Comparison of ENCODE assay signal across 15 cellular contexts in the genomic region with DNA sequence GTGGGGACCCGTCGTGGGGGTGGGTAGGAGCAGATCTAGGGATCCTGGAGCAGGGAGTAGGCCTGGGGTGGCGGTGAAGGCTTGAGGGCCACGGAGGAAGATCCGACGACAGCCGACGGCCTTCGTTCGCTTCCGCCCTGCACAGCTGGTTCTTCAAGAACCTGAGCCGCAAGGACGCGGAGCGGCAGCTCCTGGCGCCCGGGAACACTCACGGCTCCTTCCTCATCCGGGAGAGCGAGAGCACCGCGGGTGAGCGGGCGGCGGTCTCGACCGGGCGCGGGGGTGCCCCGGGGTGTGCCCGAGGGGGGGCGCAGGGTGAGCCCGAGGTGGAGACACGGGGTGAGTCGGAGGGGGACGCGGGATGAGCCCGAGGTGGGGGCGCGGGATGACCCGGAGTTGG. TPM values are rescaled to one million over a fixed set of nuclear protein-coding genes. Genes with fewer than 3 reads are reported as not detected.
A peak's percentile ranks its signal among the peaks of the same experiment; 100 is the strongest.
DNase-seq lines count a peak whose midpoint lies in the region; ATAC-seq and TF ChIP-seq lines count a peak whose summit lies in the region.
"Had no signal": no experiment of that assay in that cellular context is flagged by ENCODE, and none has a peak within 500 bp of the region (broad histone marks: within the 10 kb centered on the region; RNA-seq: fewer than 3 reads in every experiment).

No MANE protein-coding gene starts in this region.

- H2BK5ac ChIP-seq in H9 (ENCODE audit: insufficient read length, low read length) = no peak overlapping the region

- DNase-seq in CD1c-positive myeloid dendritic cell (ENCODE audit: extremely low spot score) = peak; percentile 17
- DNase-seq in H9 = peak; percentile 65
- DNase-seq in mammary epithelial cell = no peak
- DNase-seq in mucosa of descending colon = peak; percentile 43 to 71 (median 64)
- no peak for DNase-seq in NCI-H226
- no peak for DNase-seq in stimulated activated CD4-positive, alpha-beta T cell treated with anti-CD3 and anti-CD28 coated beads, Interleukin-2, amount 100 ng/mL, for 48 hours
- no peak for DNase-seq in posterior vena cava (ENCODE audit: low spot score)
- DNase-seq: kidney glomerular epithelial cell; MG63; NCI-H526; stimulated activated CD4-positive, alpha-beta T cell treated with anti-CD3 and anti-CD28 coated beads, Interleukin-4, amount 100 ng/mL, for 1 hour had no signal

- no peak overlapping the region for H3K23ac ChIP-seq in H9 (ENCODE audit: insufficient read length, low read depth, low read length)

- H2BK120ac ChIP-seq in H9 (ENCODE audit: low read depth, low read length, poor library complexity, severe bottlenecking) = no peak overlapping the region

- H4K20me1 ChIP-seq in H9 (ENCODE audit: control insufficient read depth, insufficient read depth, insufficient read length) (no peaks in the 10 kb centered on the region), mammary epithelial cell (ENCODE audit: insufficient read depth, low read length) (no peaks in the 10 kb centered on the region)

- peaks cover 17 to 25% (median 17%) of the 10 kb centered on the region in 3 experiments; a peak in 6 of 7 replicates for H3K36me3 Mint-ChIP-seq in H9 (ENCODE audit: insufficient read depth in 1 of 3, low read depth in 3 of 3)

- no peak overlapping the region for H3K56ac ChIP-seq in H9 (ENCODE audit: insufficient read length, low read depth, low read length)

- no peak overlapping the region for H4K5ac ChIP-seq in H9 (ENCODE audit: insufficient read length, low read depth, low read length)

- no TSS peak for BruUV-seq in mammary epithelial cell (replicated peaks; lab: Mats Ljungman, UMichigan)

- peak overlapping the region; percentile 68 for H3K18ac ChIP-seq in H9 (ENCODE audit: insufficient read length, low read depth, low read length)

- H3K4me3 ChIP-seq in mammary epithelial cell (replicated peaks in 1 of 3; ENCODE audit: insufficient read depth in 1 of 3, low read depth in 2 of 3, low read length in 3 of 3) = no peak overlapping the region
- no peak overlapping the region for H3K4me3 ChIP-seq in mucosa of descending colon
- H3K4me3 ChIP-seq: MG63, suprapubic skin had no signal

- H3K27me3 Mint-ChIP-seq in H9 (ENCODE audit: low read depth) = no peaks in the 10 kb centered on the region

- no peaks in the 10 kb centered on the region for H3K79me1 ChIP-seq in H9 (ENCODE audit: insufficient read depth, low read depth, low read length, poor library complexity, severe bottlenecking)

- peaks cover 31 to 42% of the 10 kb centered on the region in 2 experiments for H3K4me1 Mint-ChIP-seq in H9

- H3K9me3 ChIP-seq in H9 (ENCODE audit: control insufficient read depth, low read depth, low read length) (no peaks in the 10 kb centered on the region), mammary epithelial cell (replicated peaks; ENCODE audit: insufficient read depth, low read length) (no peaks in the 10 kb centered on the region), mucosa of descending colon (no peaks in the 10 kb centered on the region)
- H3K9me3 ChIP-seq: MG63, suprapubic skin had no signal

- no peak overlapping the region for H2AK5ac ChIP-seq in H9 (ENCODE audit: insufficient read length, low read length)

- H3K9ac ChIP-seq in H9 (ENCODE audit: extremely low read depth, insufficient read length, low read length) = peak overlapping the region; percentile 50
- no peak overlapping the region for H3K9ac ChIP-seq in mammary epithelial cell (ENCODE audit: insufficient read depth, low read length)

- H3K4ac ChIP-seq in H9 (ENCODE audit: low read depth, low read length) = no peak overlapping the region

- H3K4me2 ChIP-seq in H9 (ENCODE audit: insufficient read depth, insufficient read length, low read length) (peak overlapping the region; percentile 71), mammary epithelial cell (ENCODE audit: insufficient read depth, low read depth, low read length) (peak overlapping the region; percentile 30)

- H2AFZ ChIP-seq in H9 (ENCODE audit: low read length) (no peak overlapping the region), mammary epithelial cell (ENCODE audit: low read depth, low read length) (peak overlapping the region; percentile 27)

- dilution Hi-C loops in mammary epithelial cell (cut with HindIII; ENCODE audit: low sequenced_read_pairs) = no loop called here

- H3T11ph ChIP-seq in H9 (ENCODE audit: low read length) = no peak overlapping the region

- no peak overlapping the region for H3K27ac ChIP-seq in H9 (ENCODE audit: insufficient read length, low read depth, low read length)
- no peak overlapping the region for H3K27ac ChIP-seq in mammary epithelial cell (ENCODE audit: insufficient read depth, low read depth, low read length)
- H3K27ac ChIP-seq: suprapubic skin had no signal

- H3K4me1 ChIP-seq in H9 (ENCODE audit: insufficient read depth, low read length) (peaks cover 6% of the 10 kb centered on the region; the same call in 1 of the 2 replicates), mammary epithelial cell (ENCODE audit: insufficient read depth, low read length) (peaks cover 13% of the 10 kb centered on the region), mucosa of descending colon (ENCODE audit: low read depth) (peaks cover 4% of the 10 kb centered on the region)

- H4K91ac ChIP-seq in H9 (ENCODE audit: insufficient read length, low read depth, low read length) = no peak overlapping the region

- H2BK20ac ChIP-seq in H9 (ENCODE audit: low read depth, low read length, poor library complexity, severe bottlenecking) = no peak overlapping the region

- H3K36me3 ChIP-seq in mammary epithelial cell (ENCODE audit: insufficient read depth, low read length) (no peaks in the 10 kb centered on the region), mucosa of descending colon (ENCODE audit: low read depth) (no peaks in the 10 kb centered on the region)
- H3K36me3 ChIP-seq: MG63, suprapubic skin had no signal

- H3K79me2 ChIP-seq in H9 (ENCODE audit: insufficient read depth, low read length) (no peaks in the 10 kb centered on the region), mammary epithelial cell (ENCODE audit: insufficient read depth, low read length) (no peaks in the 10 kb centered on the region)

- peak; percentile 65 for ATAC-seq in mucosa of descending colon
- ATAC-seq in GM18870 (IDR thresholded peaks at IDR 0.05; ENCODE audit: unreplicated experiment) = no peak

- peak overlapping the region in 2 of 3 experiments; percentile 92 to 95; a peak in 1 of 7 replicates for H3K27ac Mint-ChIP-seq in H9

- peak overlapping the region; percentile 61 to 81; a peak in 2 of 5 replicates for H3K4me3 Mint-ChIP-seq in H9

- H3K14ac ChIP-seq in H9 (ENCODE audit: insufficient read depth, low read length) = peak overlapping the region; percentile 74; the same call in 1 of the 2 replicates

- in situ Hi-C loops in mammary epithelial cell (cut with MboI; ENCODE audit: low sequenced_read_pairs in 2 of 2) = no loop called here

- CTCF ChIA-PET in mammary epithelial cell (lab: Charles Lee; ENCODE audit: low non-redundant PET) = no interaction called here

- H3K27me3 ChIP-seq in H9 (ENCODE audit: insufficient read depth, low read length) (no peaks in the 10 kb centered on the region), mammary epithelial cell (ENCODE audit: insufficient read depth, low read length) (no peaks in the 10 kb centered on the region)
- H3K27me3 ChIP-seq: MG63 had no signal

- TF ChIP-seq CTCF in H9 (conservative IDR thresholded peaks at IDR 0.05) (no peak), mammary epithelial cell (conservative IDR thresholded peaks at IDR 0.05 in 1 of 2, IDR thresholded peaks at IDR 0.05 in 1 of 2; ENCODE audit: extremely low read depth in 1 of 2, insufficient read depth in 1 of 2, low read depth in 1 of 2, low read length in 2 of 2) (no peak), mucosa of descending colon (IDR thresholded peaks at IDR 0.05) (no peak)

- no peaks in the 10 kb centered on the region for H3K9me3 Mint-ChIP-seq in H9

- no peak overlapping the region for H4K8ac ChIP-seq in H9 (replicated peaks; ENCODE audit: insufficient read length, low read depth, low read length)

- intact Hi-C loops in mammary epithelial cell (cut with micrococcal nuclease) = no loop called here
- intact Hi-C loops in mucosa of descending colon (cut with DNase I, micrococcal nuclease) = no loop called here
- intact Hi-C loops in posterior vena cava (cut with DNase I) = no loop called here

- no peak overlapping the region for H2BK15ac ChIP-seq in H9 (ENCODE audit: low read depth, low read length)

- H2BK12ac ChIP-seq in H9 (ENCODE audit: insufficient read length, low read depth, low read length) = no peak overlapping the region

- WGBS in H9 (ENCODE audit: extremely low coverage, insufficient read length, low lambda C conversion rate) = no CpG with 5 or more reads among the region's 41 CpGs
- whole genome bisulfite sequencing in mammary epithelial cell (ENCODE audit: low coverage, missing lambda C conversion rate) = 0% methylated on average over 2 of the region's 41 CpGs

- H3K23me2 ChIP-seq in H9 (ENCODE audit: insufficient read length, low read depth, low read length, poor library complexity, severe bottlenecking) = peaks cover 12% of the 10 kb centered on the region

RNA-seq across cellular contexts. Expression of gene HDAC1, which starts 16.5 kb away (rescaled TPM):
- 162 and 174 TPM in 2 replicates for total RNA-seq in H9 (2021)
- 10 to 100 TPM; 56.5 to 84.3 TPM for total RNA-seq in mammary epithelial cell
- polyA plus RNA-seq in mammary epithelial cell = 120 TPM
- polyA minus RNA-seq in mammary epithelial cell = 92.7 TPM
- total RNA-seq in mucosa of descending colon = 100 to 1,000 TPM; 143 to 208 (median 203) TPM
- total RNA-seq in posterior vena cava = 10 to 100 TPM; 36.6 to 40.8 TPM

RNA-seq across cellular contexts. Expression of gene LCK, which starts 24.4 kb away (rescaled TPM):
- total RNA-seq in H9 (2021) (37.0 and 37.6 TPM in 2 replicates), mammary epithelial cell (under 1 TPM in 1 of 2 donors, not detected in 1; 0.42 TPM), mucosa of descending colon (1 to 10 TPM; 4.7 to 6.0 (median 5.9) TPM), posterior vena cava (1 to 10 TPM; 1.1 to 1.3 TPM)
- polyA plus RNA-seq in mammary epithelial cell = 0.23 TPM
- 0.88 TPM for polyA minus RNA-seq in mammary epithelial cell
- total RNA-seq: osteocyte, SK-MEL-5 had no signal

RNA-seq across cellular contexts. Expression of gene FAM167B, which starts 28.4 kb away (rescaled TPM):
- total RNA-seq in H9 (2021) (1.5 and 2.1 TPM in 2 replicates), mammary epithelial cell (under 1 TPM in 1 of 2 donors, not detected in 1; 0.17 TPM), mucosa of descending colon (1 to 10 TPM; 3.4 to 5.5 (median 5.5) TPM), posterior vena cava (1 to 10 TPM; 8.6 to 9.2 TPM)
- polyA plus RNA-seq in mammary epithelial cell = 0.10 TPM
- not detected for polyA minus RNA-seq in mammary epithelial cell

RNA-seq across cellular contexts. Expression of gene EIF3I, which starts 53.2 kb away (rescaled TPM):
- total RNA-seq in H9 (2021) (222 and 224 TPM in 2 replicates), mammary epithelial cell (100 to 1,000 TPM; 230 to 277 TPM), mucosa of descending colon (100 to 1,000 TPM; 111 to 138 (median 115) TPM), posterior vena cava (100 to 1,000 TPM; 117 to 131 TPM)
- 643 TPM for polyA plus RNA-seq in mammary epithelial cell
- polyA minus RNA-seq in mammary epithelial cell = 531 TPM

RNA-seq across cellular contexts. Expression of gene TMEM234, which starts 53.3 kb away (rescaled TPM):
- total RNA-seq in H9 (2021) = 19.5 and 19.7 TPM in 2 replicates
- 10 to 100 TPM; 18.2 to 24.4 TPM for total RNA-seq in mammary epithelial cell
- 16.2 TPM for polyA plus RNA-seq in mammary epithelial cell
- polyA minus RNA-seq in mammary epithelial cell = 24.5 TPM
- 10 to 100 TPM; 21.1 to 35.6 (median 28.0) TPM for total RNA-seq in mucosa of descending colon
- total RNA-seq in posterior vena cava = 10 to 100 TPM; 12.7 to 15.9 TPM

Comparison
In these comparisons a context has a peak if more than half of its experiments do, and no peak if none do; other contexts are left out.
1. DNase-seq: peak in CD1c-positive myeloid dendritic cell (single experiment), H9 (single experiment) and mucosa of descending colon (3 of 3); none in mammary epithelial cell (single experiment), NCI-H226 (single experiment), stimulated activated CD4-positive, alpha-beta T cell treated with anti-CD3 and anti-CD28 coated beads, Interleukin-2, amount 100 ng/mL, for 48 hours (0 of 2) and posterior vena cava (single experiment).